Comparison of ENCODE assay signal across 10 cellular contexts in genomic region chr2:135931776-135932438, GRCh38. TPM values are rescaled to one million over a fixed set of nuclear protein-coding genes. Genes with fewer than 3 reads are reported as not detected.
DNase-seq lines count a peak whose midpoint lies in the region; ATAC-seq lines count a peak whose summit lies in the region.
"Had no signal": no experiment of that assay in that cellular context is flagged by ENCODE, and none has a peak within 500 bp of the region (broad histone marks: within the 10 kb centered on the region; RNA-seq: fewer than 3 reads in every experiment).

No MANE protein-coding gene starts in this region.

- H3K27me3 Mint-ChIP-seq in activated naive CD8-positive, alpha-beta T cell treated with anti-CD3 and anti-CD28 coated beads, Interleukin-2, amount 10 ng/mL, durations not matched to agents 7 days and 5 days: no peaks in the 10 kb centered on the region

- H3K4me3 Mint-ChIP-seq in activated naive CD8-positive, alpha-beta T cell treated with anti-CD3 and anti-CD28 coated beads, Interleukin-2, amount 10 ng/mL, durations not matched to agents 7 days and 5 days: peak overlapping the region; percentile 51
- H3K4me3 Mint-ChIP-seq: nephron progenitor cell had no signal

- ATAC-seq in GM18858 (IDR thresholded peaks at IDR 0.05; ENCODE audit: unreplicated experiment) (peak; percentile 73), GM21723 (IDR thresholded peaks at IDR 0.05; ENCODE audit: unreplicated experiment) (peak; percentile 95), HG03457 (IDR thresholded peaks at IDR 0.05; ENCODE audit: unreplicated experiment) (peak; percentile 82)
- ATAC-seq in activated naive CD8-positive, alpha-beta T cell treated with anti-CD3 and anti-CD28 coated beads, Interleukin-2, amount 10 ng/mL, durations not matched to agents 7 days and 5 days (ENCODE audit: low read depth): peak; percentile 75

- peaks cover 49% of the 10 kb centered on the region for H3K36me3 Mint-ChIP-seq in activated naive CD8-positive, alpha-beta T cell treated with anti-CD3 and anti-CD28 coated beads, Interleukin-2, amount 10 ng/mL, durations not matched to agents 7 days and 5 days

- peaks cover 38% of the 10 kb centered on the region for H3K4me1 Mint-ChIP-seq in activated naive CD8-positive, alpha-beta T cell treated with anti-CD3 and anti-CD28 coated beads, Interleukin-2, amount 10 ng/mL, durations not matched to agents 7 days and 5 days
- H3K4me1 Mint-ChIP-seq: nephron progenitor cell had no signal

- peak overlapping the region; percentile 86 for H3K27ac Mint-ChIP-seq in activated naive CD8-positive, alpha-beta T cell treated with anti-CD3 and anti-CD28 coated beads, Interleukin-2, amount 10 ng/mL, durations not matched to agents 7 days and 5 days
- H3K27ac Mint-ChIP-seq: nephron progenitor cell had no signal

- no peaks in the 10 kb centered on the region for H3K9me3 Mint-ChIP-seq in activated naive CD8-positive, alpha-beta T cell treated with anti-CD3 and anti-CD28 coated beads, Interleukin-2, amount 10 ng/mL, durations not matched to agents 7 days and 5 days

- no peak for DNase-seq in activated naive CD8-positive, alpha-beta T cell treated with anti-CD3 and anti-CD28 coated beads, Interleukin-2, amount 10 ng/mL, durations not matched to agents 7 days and 5 days
- no peak for DNase-seq in cerebellum (ENCODE audit: low spot score)
- DNase-seq in CD1c-positive myeloid dendritic cell (ENCODE audit: extremely low spot score): no peak
- no peak for DNase-seq in amygdala (lab: John Stamatoyannopoulos, UW)
- no peak for DNase-seq in activated CD8-positive, alpha-beta memory T cell treated with anti-CD3 and anti-CD28 coated beads, Interleukin-2, amount 50 U/mL, for 48 hours
- DNase-seq: nephron progenitor cell, WERI-Rb-1 had no signal

- POLR2A ChIA-PET in activated naive CD8-positive, alpha-beta T cell treated with anti-CD3 and anti-CD28 coated beads, Interleukin-2, amount 10 ng/mL, durations not matched to agents 7 days and 5 days (lab: Charles Lee): interaction anchor here (0.5 to 1.7 kb wide), 7 partner anchors 10 to 449 kb away, joined by 3 to 4 read pairs (median 3); no protein-coding TSS in a partner anchor

RNA-seq across cellular contexts. Expression of gene DARS1, which starts 53.5 kb away (rescaled TPM):
- total RNA-seq in activated naive CD8-positive, alpha-beta T cell treated with anti-CD3 and anti-CD28 coated beads, Interleukin-2, amount 10 ng/mL, durations not matched to agents 7 days and 5 days: 100 to 1,000 TPM; 117 to 118 TPM
- 57.9 TPM for total RNA-seq in cerebellum

RNA-seq across cellular contexts. Expression of gene MCM6, which starts 55.7 kb away (rescaled TPM):
- total RNA-seq in activated naive CD8-positive, alpha-beta T cell treated with anti-CD3 and anti-CD28 coated beads, Interleukin-2, amount 10 ng/mL, durations not matched to agents 7 days and 5 days: 100 to 1,000 TPM; 107 to 109 TPM
- total RNA-seq in cerebellum: 18.2 TPM
